ENCODE assay signal across 24 cellular contexts in genomic region chr9:36901528-36901927, GRCh38.
"Had no signal": no experiment of that assay in that cellular context is flagged by ENCODE, and none has a peak within 500 bp of the region (broad histone marks: within the 10 kb centered on the region; RNA-seq: fewer than 3 reads in every experiment).

No MANE protein-coding gene starts in this region.

- DNase-seq: effector CD4-positive, alpha-beta T cell; hypothalamus; immature natural killer cell; left ventricle myocardium superior; lower lobe of right lung; mucosa of descending colon; naive thymus-derived CD4-positive, alpha-beta T cell; psoas muscle; right cardiac atrium; sigmoid colon; stimulated activated CD4-positive, alpha-beta T cell treated with anti-CD3 and anti-CD28 coated beads, Interleukin-2, amount 100 ng/mL, for 24 hours; stimulated activated CD4-positive, alpha-beta T cell treated with anti-CD3 and anti-CD28 coated beads, Interleukin-4, amount 100 ng/mL, for 4 hours; stimulated activated naive CD4-positive, alpha-beta T cell treated with Interleukin-2 at 50 U/mL for 16 hours; stomach; thyroid gland; trophoblast cell had no signal

- H3K27ac Mint-ChIP-seq: immature natural killer cell; mesothelial cell of epicardium; naive thymus-derived CD4-positive, alpha-beta T cell; neural progenitor cell had no signal

- ATAC-seq: left ventricle myocardium superior; lower lobe of right lung; mucosa of descending colon; naive thymus-derived CD4-positive, alpha-beta T cell; psoas muscle; right cardiac atrium had no signal

- H3K4me3 ChIP-seq: dorsolateral prefrontal cortex, lower lobe of right lung, mucosa of descending colon, neural progenitor cell, psoas muscle, sigmoid colon, stomach, thyroid gland, vagina had no signal

- FAIRE-seq: colon, frontal cortex, keratinocyte had no signal

- H3K27me3 ChIP-seq: neural progenitor cell, thyroid gland, vagina had no signal

- H3K36me3 Mint-ChIP-seq: immature natural killer cell; mesothelial cell of epicardium; naive thymus-derived CD4-positive, alpha-beta T cell had no signal

- H3K9me3 Mint-ChIP-seq: immature natural killer cell; mesothelial cell of epicardium; naive thymus-derived CD4-positive, alpha-beta T cell; nephron; neural progenitor cell had no signal

- H3K4me3 Mint-ChIP-seq: immature natural killer cell; mesothelial cell of epicardium; naive thymus-derived CD4-positive, alpha-beta T cell; nephron; neural progenitor cell had no signal

- H3K36me3 ChIP-seq: lower lobe of right lung, neural progenitor cell, sigmoid colon, stomach, thyroid gland, vagina had no signal

- H3K4me1 Mint-ChIP-seq: immature natural killer cell had no signal
